In genomic region chr1:53349968-53350852, GRCh38 we compare ENCODE assay signal across 1 cellular context.
TF ChIP-seq lines count a peak whose summit lies in the region.

No MANE protein-coding gene starts in this region.

TF ChIP-seq in WTC11, 78 proteins besides CTCF, POLR2A, EP300 and RAD21 (continued from another document):
- TF ChIP-seq IRF2 (CRISPR knock-in tag; IDR thresholded peaks at IDR 0.05; ENCODE audit: borderline replicate concordance, low read depth) (no peak), ZNF219 (CRISPR knock-in tag; IDR thresholded peaks at IDR 0.05; ENCODE audit: borderline replicate concordance) (no peak), AR (CRISPR knock-in tag; IDR thresholded peaks at IDR 0.05) (no peak), E2F4 (CRISPR knock-in tag; IDR thresholded peaks at IDR 0.05; ENCODE audit: borderline replicate concordance, low read depth) (no peak), SMAD4 (CRISPR knock-in tag; IDR thresholded peaks at IDR 0.05) (no peak), ARID4B (CRISPR knock-in tag; IDR thresholded peaks at IDR 0.05; ENCODE audit: borderline replicate concordance) (no peak), PREB (CRISPR knock-in tag; IDR thresholded peaks at IDR 0.05; ENCODE audit: borderline replicate concordance) (no peak), ZNF512 (CRISPR knock-in tag; IDR thresholded peaks at IDR 0.05; ENCODE audit: borderline replicate concordance) (no peak), NR1H2 (CRISPR knock-in tag; IDR thresholded peaks at IDR 0.05) (no peak), E2F1 (CRISPR knock-in tag; IDR thresholded peaks at IDR 0.05) (no peak), EMX1 (CRISPR knock-in tag; IDR thresholded peaks at IDR 0.05) (no peak)
